8 cellular contexts compared by ENCODE assay signal in the genomic region with DNA sequence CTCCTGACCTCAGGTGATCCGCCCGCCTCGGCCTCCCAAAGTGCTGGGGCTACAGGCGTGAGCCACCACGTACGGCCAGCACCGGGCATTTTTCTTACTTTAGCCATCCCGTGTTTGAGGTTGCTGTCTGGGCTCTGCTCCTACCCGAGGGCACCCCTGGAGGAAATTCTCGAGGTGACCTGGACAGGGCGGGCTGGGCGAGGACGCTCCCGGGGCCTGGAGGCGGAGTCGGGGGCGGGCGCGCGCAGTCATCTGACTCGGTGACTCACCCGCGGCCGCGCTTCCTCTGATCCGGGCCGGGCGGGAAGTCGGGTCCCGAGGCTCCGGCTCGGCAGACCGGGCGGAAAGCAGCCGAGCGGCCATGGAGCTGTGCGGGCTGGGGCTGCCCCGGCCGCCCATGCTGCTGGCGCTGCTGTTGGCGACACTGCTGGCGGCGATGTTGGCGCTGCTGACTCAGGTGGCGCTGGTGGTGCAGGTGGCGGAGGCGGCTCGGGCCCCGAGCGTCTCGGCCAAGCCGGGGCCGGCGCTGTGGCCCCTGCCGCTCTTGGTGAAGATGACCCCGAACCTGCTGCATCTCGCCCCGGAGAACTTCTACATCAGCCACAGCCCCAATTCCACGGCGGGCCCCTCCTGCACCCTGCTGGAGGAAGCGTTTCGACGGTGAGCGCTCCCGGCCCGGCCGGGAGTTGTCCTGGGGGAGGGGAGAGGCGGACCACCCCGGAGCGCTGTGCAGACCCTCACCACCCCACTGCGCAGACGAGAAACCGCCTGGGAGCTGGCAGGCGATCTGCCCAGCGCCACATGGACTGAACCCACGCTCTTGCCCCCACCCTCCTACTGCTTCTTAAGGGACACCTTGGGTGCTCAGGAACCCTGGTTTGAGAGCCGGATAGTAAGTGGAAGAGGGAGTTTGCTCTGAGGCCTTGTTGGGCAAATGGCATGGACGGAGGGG. TPM values are rescaled to one million over a fixed set of nuclear protein-coding genes. Genes with fewer than 3 reads are reported as not detected.
DNase-seq lines count a peak whose midpoint lies in the region; ATAC-seq and TF ChIP-seq lines count a peak whose summit lies in the region.

TSS of gene HEXB (plus strand) at position 334 of the 952 bp plus-strand sequence. CDS start at position 362, 28 bp downstream.

- no peaks in the 10 kb centered on the region for H3K36me3 ChIP-seq in colonic mucosa

- H3K27me3 ChIP-seq in colonic mucosa (no peaks in the 10 kb centered on the region), layer of hippocampus (ENCODE audit: control insufficient read depth, insufficient read depth, low read length) (no peaks in the 10 kb centered on the region)

- peak within 1 kb of the TSS; percentile 83 to 96 for H3K9ac ChIP-seq in colonic mucosa (ENCODE audit: low read depth in 2 of 2, low read length in 2 of 2)

- intact Hi-C loops in colonic mucosa (cut with DNase I): no loop called here

- no peak for DNase-seq in AG09309 (ENCODE audit: low read depth)
- peak; percentile 47 for DNase-seq in NCI-H446 treated with DMSO at 0.1 percent for 48 hours (lab: John Stamatoyannopoulos, UW)
- peak; percentile 91 for DNase-seq in activated CD4-positive, alpha-beta T cell treated with anti-CD3 and anti-CD28 coated beads for 48 hours
- peak; percentile 94 for DNase-seq in colonic mucosa
- peak; percentile 65 to 90 (median 72) for DNase-seq in stimulated activated CD4-positive, alpha-beta T cell treated with anti-CD3 and anti-CD28 coated beads, Interleukin-1b, Interleukin-23, amount 100 ng/mL, for 24 hours (ENCODE audit: low read depth in 4 of 4, low spot score in 1 of 4)

- H3K4me3 ChIP-seq in AG09309 (ENCODE audit: control insufficient read depth, low read depth, low read length): peak within 1 kb of the TSS; percentile 100
- H3K4me3 ChIP-seq in colonic mucosa: peak within 1 kb of the TSS; percentile 95

- peak; percentile 44 for ATAC-seq in HG03060 (IDR thresholded peaks at IDR 0.05; ENCODE audit: low read depth, unreplicated experiment)

- peaks cover 11% of the 10 kb centered on the region for H3K4me1 ChIP-seq in colonic mucosa

- TF ChIP-seq CTCF in AG09309 (IDR thresholded peaks at IDR 0.05; ENCODE audit: control insufficient read depth, insufficient read depth, low read depth, low read length, missing control alignments) (no peak), colonic mucosa (IDR thresholded peaks at IDR 0.05) (no peak)

- H3K27ac ChIP-seq in colonic mucosa (peak within 1 kb of the TSS; percentile 89), layer of hippocampus (ENCODE audit: low read depth, low read length) (peak within 1 kb of the TSS; percentile 82)

- peak; percentile 76 for TF ChIP-seq POLR2A in GM18526 (IDR thresholded peaks at IDR 0.05; ENCODE audit: extremely low read depth, insufficient read length)

- H3K9me3 ChIP-seq in colonic mucosa: no peaks in the 10 kb centered on the region

RNA-seq across cellular contexts. Expression of gene HEXB, which starts in this region (rescaled TPM):
- 100 to 1,000 TPM; 173 to 197 TPM for total RNA-seq in colonic mucosa
